ENCODE assay signal across 15 cellular contexts in the genomic region with DNA sequence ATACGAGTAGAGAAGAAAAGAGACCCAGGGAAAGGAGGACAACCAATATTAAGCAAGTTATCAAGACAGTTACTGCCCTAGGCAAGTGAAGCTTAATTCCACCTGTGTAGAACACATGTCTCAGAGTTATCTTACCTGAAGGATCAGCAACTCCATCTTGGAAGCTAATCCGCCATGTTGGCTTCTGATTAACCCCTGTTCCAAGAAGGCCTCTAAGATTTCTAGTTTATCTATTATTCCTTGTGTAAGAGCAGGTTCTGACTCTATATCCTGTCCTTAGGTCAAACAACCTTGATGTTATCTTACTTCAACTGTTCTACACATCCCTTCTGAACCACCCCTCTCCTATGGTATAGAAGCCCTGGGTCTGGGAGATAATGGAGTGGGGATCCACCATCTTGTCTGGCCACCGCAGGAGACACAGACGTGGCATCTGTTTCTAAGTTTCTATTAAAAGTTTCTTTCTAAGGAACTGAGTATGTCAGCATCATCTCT. TPM values are rescaled to one million over a fixed set of nuclear protein-coding genes. Genes with fewer than 3 reads are reported as not detected.
DNase-seq lines count a peak whose midpoint lies in the region; ATAC-seq and TF ChIP-seq lines count a peak whose summit lies in the region.
"Had no signal": no experiment of that assay in that cellular context is flagged by ENCODE, and none has a peak within 500 bp of the region (broad histone marks: within the 10 kb centered on the region; RNA-seq: fewer than 3 reads in every experiment).

No MANE protein-coding gene starts in this region.

- TF ChIP-seq CTCF in activated CD8-positive, alpha-beta T cell treated with anti-CD3 and anti-CD28 coated beads for 36 hours (IDR thresholded peaks at IDR 0.05) = no peak
- no peak for TF ChIP-seq CTCF in HCT116 (IDR thresholded peaks at IDR 0.05 in 2 of 3, conservative IDR thresholded peaks at IDR 0.05 in 1 of 3; ENCODE audit: borderline replicate concordance in 1 of 3, insufficient read depth in 1 of 3, low read depth in 2 of 3, low read length in 2 of 3)
- no peak for TF ChIP-seq CTCF in gastrocnemius medialis (IDR thresholded peaks at IDR 0.05 in 4 of 5, conservative IDR thresholded peaks at IDR 0.05 in 1 of 5)
- TF ChIP-seq CTCF in thyroid gland (IDR thresholded peaks at IDR 0.05) = no peak

- no peaks in the 10 kb centered on the region for H4K20me1 ChIP-seq in HCT116 (ENCODE audit: insufficient read depth)

- ATAC-seq in activated CD8-positive, alpha-beta T cell treated with anti-CD3 and anti-CD28 coated beads, Interleukin-2, amount 10 ng/mL, durations not matched to agents 7 days and 5 days = no peak
- ATAC-seq in activated CD8-positive, alpha-beta T cell treated with anti-CD3 and anti-CD28 coated beads for 36 hours = no peak
- ATAC-seq in HCT116 (no peak), gastrocnemius medialis (no peak), HG02763 (IDR thresholded peaks at IDR 0.05; ENCODE audit: unreplicated experiment) (no peak)

- CTCF ChIA-PET in activated CD8-positive, alpha-beta T cell treated with anti-CD3 and anti-CD28 coated beads, Interleukin-2, amount 10 ng/mL, durations not matched to agents 7 days and 5 days (lab: Charles Lee) = interaction anchor here (1.2 to 6.2 kb wide), 8 partner anchors 9 to 97 kb away, joined by 3 to 38 read pairs (median 8); a partner anchor contains a TSS
- CTCF ChIA-PET in activated CD8-positive, alpha-beta T cell treated with anti-CD3 and anti-CD28 coated beads for 36 hours (lab: Charles Lee) = interaction anchor here (0.7 to 7.3 kb wide), 6 partner anchors 11 to 94 kb away, joined by 3 to 108 read pairs (median 6); a partner anchor contains a TSS
- CTCF ChIA-PET in HCT116 (lab: Charles Lee) = interaction anchor here (1.4 kb wide), 1 partner anchor 91 kb away, joined by 3 read pairs; no protein-coding TSS in a partner anchor

- H3K4me2 ChIP-seq in HCT116 (ENCODE audit: low read length) = peak overlapping the region; percentile 77

- in situ Hi-C loops in gastrocnemius medialis (cut with MboI; ENCODE audit: low sequenced_read_pairs in 4 of 4) = loop anchor here in 2 of 4 donors (10.0 to 25.0 kb wide), 2 partner anchors 92 to 255 kb away; a partner anchor contains a TSS

- H3K27ac Mint-ChIP-seq in activated CD8-positive, alpha-beta T cell treated with anti-CD3 and anti-CD28 coated beads, Interleukin-2, amount 10 ng/mL, durations not matched to agents 7 days and 5 days = peak overlapping the region; percentile 94
- no peak overlapping the region for H3K27ac Mint-ChIP-seq in activated CD8-positive, alpha-beta T cell treated with anti-CD3 and anti-CD28 coated beads for 36 hours
- peak overlapping the region; percentile 96 for H3K27ac Mint-ChIP-seq in activated T-helper 2 cell treated with anti-CD3 and anti-CD28 coated beads, Interferon-gamma antibody, Interleukin-2, Interleukin-4, amounts not matched to agents 10 μg/mL and 5 μg/mL and 100 μg/mL, durations not matched to agents 14 hours and 24 hours and 36 hours

- no peaks in the 10 kb centered on the region for H3K36me3 ChIP-seq in HCT116 (ENCODE audit: control insufficient read depth in 1 of 2, insufficient read depth in 2 of 2, low read length in 2 of 2)
- no peaks in the 10 kb centered on the region for H3K36me3 ChIP-seq in gastrocnemius medialis
- no peaks in the 10 kb centered on the region for H3K36me3 ChIP-seq in thyroid gland
- H3K36me3 ChIP-seq: ovary, transverse colon had no signal

- H3K9me3 ChIP-seq in HCT116 (ENCODE audit: control insufficient read depth in 1 of 2, insufficient read depth in 1 of 2, low read depth in 1 of 2, low read length in 2 of 2) (no peaks in the 10 kb centered on the region), gastrocnemius medialis (no peaks in the 10 kb centered on the region), thyroid gland (no peaks in the 10 kb centered on the region)
- H3K9me3 ChIP-seq: Caco-2, ovary, transverse colon had no signal

- no peak overlapping the region for H2AFZ ChIP-seq in HCT116 (ENCODE audit: low read depth, low read length, poor library complexity, severe bottlenecking)

- peaks cover 2% of the 10 kb centered on the region for H3K27me3 Mint-ChIP-seq in activated CD8-positive, alpha-beta T cell treated with anti-CD3 and anti-CD28 coated beads, Interleukin-2, amount 10 ng/mL, durations not matched to agents 7 days and 5 days (ENCODE audit: low read depth)
- no peaks in the 10 kb centered on the region for H3K27me3 Mint-ChIP-seq in activated CD8-positive, alpha-beta T cell treated with anti-CD3 and anti-CD28 coated beads for 36 hours
- no peaks in the 10 kb centered on the region for H3K27me3 Mint-ChIP-seq in activated T-helper 2 cell treated with anti-CD3 and anti-CD28 coated beads, Interferon-gamma antibody, Interleukin-2, Interleukin-4, amounts not matched to agents 10 μg/mL and 5 μg/mL and 100 μg/mL, durations not matched to agents 14 hours and 24 hours and 36 hours (ENCODE audit: low read depth)

- peaks cover 46% of the 10 kb centered on the region for H3K4me1 Mint-ChIP-seq in activated CD8-positive, alpha-beta T cell treated with anti-CD3 and anti-CD28 coated beads, Interleukin-2, amount 10 ng/mL, durations not matched to agents 7 days and 5 days (ENCODE audit: low read depth)
- peaks cover 23% of the 10 kb centered on the region for H3K4me1 Mint-ChIP-seq in activated CD8-positive, alpha-beta T cell treated with anti-CD3 and anti-CD28 coated beads for 36 hours (ENCODE audit: low read depth)
- peaks cover 50% of the 10 kb centered on the region for H3K4me1 Mint-ChIP-seq in activated T-helper 2 cell treated with anti-CD3 and anti-CD28 coated beads, Interferon-gamma antibody, Interleukin-2, Interleukin-4, amounts not matched to agents 10 μg/mL and 5 μg/mL and 100 μg/mL, durations not matched to agents 14 hours and 24 hours and 36 hours (ENCODE audit: low read depth)

- no peaks in the 10 kb centered on the region for H3K79me2 ChIP-seq in HCT116 (ENCODE audit: insufficient read depth, low read length)

- intact Hi-C loops in activated CD8-positive, alpha-beta T cell treated with anti-CD3 and anti-CD28 coated beads for 36 hours (cut with micrococcal nuclease) = no loop called here
- intact Hi-C loops in HCT116 (cut with micrococcal nuclease) (no loop called here), gastrocnemius medialis (cut with DNase I; ENCODE audit: low total_unique reads) (loop anchor here (2.0 kb wide), 1 partner anchor 96 kb away; no protein-coding TSS in a partner anchor), thyroid gland (cut with DNase I) (no loop called here)
- intact Hi-C loops in activated T-helper 2 cell treated with anti-CD3 and anti-CD28 coated beads, Interferon-gamma antibody, Interleukin-2, Interleukin-4, amounts not matched to agents 10 μg/mL and 5 μg/mL and 100 μg/mL, durations not matched to agents 14 hours and 24 hours and 36 hours (cut with micrococcal nuclease) = loop anchor here (2.0 to 10.0 kb wide), 3 partner anchors 78 to 368 kb away; a partner anchor contains a TSS

- H3K4me1 ChIP-seq in HCT116 (ENCODE audit: control insufficient read depth in 1 of 2, insufficient read depth in 2 of 2, low read length in 2 of 2) = peaks cover 15 to 37% of the 10 kb centered on the region in 2 experiments; a peak in 3 of 4 replicates
- peaks cover 4 to 7% of the 10 kb centered on the region in 2 donors for H3K4me1 ChIP-seq in gastrocnemius medialis
- H3K4me1 ChIP-seq in thyroid gland = peaks cover 0 to 14% of the 10 kb centered on the region in 2 donors

- H3K4me3 Mint-ChIP-seq in activated CD8-positive, alpha-beta T cell treated with anti-CD3 and anti-CD28 coated beads, Interleukin-2, amount 10 ng/mL, durations not matched to agents 7 days and 5 days = no peak overlapping the region
- no peak overlapping the region for H3K4me3 Mint-ChIP-seq in activated CD8-positive, alpha-beta T cell treated with anti-CD3 and anti-CD28 coated beads for 36 hours
- peak overlapping the region; percentile 93 for H3K4me3 Mint-ChIP-seq in activated T-helper 2 cell treated with anti-CD3 and anti-CD28 coated beads, Interferon-gamma antibody, Interleukin-2, Interleukin-4, amounts not matched to agents 10 μg/mL and 5 μg/mL and 100 μg/mL, durations not matched to agents 14 hours and 24 hours and 36 hours (ENCODE audit: low read depth)

- H3K36me3 Mint-ChIP-seq in activated CD8-positive, alpha-beta T cell treated with anti-CD3 and anti-CD28 coated beads, Interleukin-2, amount 10 ng/mL, durations not matched to agents 7 days and 5 days (ENCODE audit: low read depth) = no peaks in the 10 kb centered on the region
- H3K36me3 Mint-ChIP-seq in activated CD8-positive, alpha-beta T cell treated with anti-CD3 and anti-CD28 coated beads for 36 hours (ENCODE audit: low read depth) = no peaks in the 10 kb centered on the region
- peaks cover 10% of the 10 kb centered on the region for H3K36me3 Mint-ChIP-seq in activated T-helper 2 cell treated with anti-CD3 and anti-CD28 coated beads, Interferon-gamma antibody, Interleukin-2, Interleukin-4, amounts not matched to agents 10 μg/mL and 5 μg/mL and 100 μg/mL, durations not matched to agents 14 hours and 24 hours and 36 hours (ENCODE audit: low read depth)

- no peak overlapping the region for H3K27ac ChIP-seq in HCT116 (ENCODE audit: low read depth, low read length)
- H3K27ac ChIP-seq in gastrocnemius medialis = peak overlapping the region in 3 of 4 donors; percentile 62 to 78 (median 71)
- H3K27ac ChIP-seq in thyroid gland = no peak overlapping the region

- TF ChIP-seq RAD21 in HCT116 (IDR thresholded peaks at IDR 0.05; ENCODE audit: low read depth) = no peak

- no TSS peak for BruUV-seq in HCT116 (replicated peaks; lab: Mats Ljungman, UMichigan)

- H3K9me3 Mint-ChIP-seq in activated CD8-positive, alpha-beta T cell treated with anti-CD3 and anti-CD28 coated beads, Interleukin-2, amount 10 ng/mL, durations not matched to agents 7 days and 5 days (ENCODE audit: insufficient read depth) = no peaks in the 10 kb centered on the region
- H3K9me3 Mint-ChIP-seq in activated CD8-positive, alpha-beta T cell treated with anti-CD3 and anti-CD28 coated beads for 36 hours = no peaks in the 10 kb centered on the region
- H3K9me3 Mint-ChIP-seq in activated T-helper 2 cell treated with anti-CD3 and anti-CD28 coated beads, Interferon-gamma antibody, Interleukin-2, Interleukin-4, amounts not matched to agents 10 μg/mL and 5 μg/mL and 100 μg/mL, durations not matched to agents 14 hours and 24 hours and 36 hours = peaks cover 9% of the 10 kb centered on the region

- H3K4me3 ChIP-seq in HCT116 (replicated peaks in 1 of 2; ENCODE audit: low read depth in 1 of 2, low read length in 2 of 2) = peak overlapping the region in 1 of 2 experiments; percentile 57; a peak in 2 of 4 replicates
- H3K4me3 ChIP-seq in gastrocnemius medialis = no peak overlapping the region
- no peak overlapping the region for H3K4me3 ChIP-seq in thyroid gland (replicated peaks in 1 of 3)

- H3K27me3 ChIP-seq in HCT116 (ENCODE audit: insufficient read depth, low read length) = no peaks in the 10 kb centered on the region
- H3K27me3 ChIP-seq in gastrocnemius medialis = no peaks in the 10 kb centered on the region
- no peaks in the 10 kb centered on the region for H3K27me3 ChIP-seq in thyroid gland
- H3K27me3 ChIP-seq: ovary, transverse colon had no signal

- POLR2A ChIA-PET in activated CD8-positive, alpha-beta T cell treated with anti-CD3 and anti-CD28 coated beads, Interleukin-2, amount 10 ng/mL, durations not matched to agents 7 days and 5 days (lab: Charles Lee) = no interaction called here
- POLR2A ChIA-PET in activated CD8-positive, alpha-beta T cell treated with anti-CD3 and anti-CD28 coated beads for 36 hours (lab: Charles Lee) = interaction anchor here (0.6 to 1.6 kb wide), 4 partner anchors 8 to 221 kb away, joined by 3 to 6 read pairs (median 4); no protein-coding TSS in a partner anchor
- POLR2A ChIA-PET in HCT116 (lab: Charles Lee) = interaction anchor here (1.0 kb wide), 1 partner anchor 10 kb away, joined by 5 read pairs; no protein-coding TSS in a partner anchor

- no peak for TF ChIP-seq POLR2A in HCT116 (IDR thresholded peaks at IDR 0.05; ENCODE audit: borderline replicate concordance, extremely low read depth, insufficient read depth, insufficient read length)
- TF ChIP-seq POLR2A in gastrocnemius medialis (IDR thresholded peaks at IDR 0.05) = no peak
- TF ChIP-seq POLR2A in thyroid gland (IDR thresholded peaks at IDR 0.05) = no peak

- 88 to 92% methylated on average over 4 of the region's 4 CpGs for WGBS in thyroid gland, 2 donors

- RAD21 ChIA-PET in HCT116 (lab: Charles Lee; ENCODE audit: low non-redundant PET in 1 of 2, low total read pairs in 2 of 2, uncharacterized antibody in 2 of 2, unreplicated experiment in 2 of 2) = no interaction called here

- H3K9me2 ChIP-seq in HCT116 (ENCODE audit: insufficient read depth) = no peaks in the 10 kb centered on the region

- no peak for DNase-seq in activated CD8-positive, alpha-beta T cell treated with anti-CD3 and anti-CD28 coated beads, Interleukin-2, amount 10 ng/mL, durations not matched to agents 7 days and 5 days
- DNase-seq in activated CD8-positive, alpha-beta T cell treated with anti-CD3 and anti-CD28 coated beads for 36 hours = no peak
- DNase-seq in HCT116 (ENCODE audit: low read depth, low spot score) (no peak), gastrocnemius medialis (no peak), thyroid gland (no peak), NCI-H1436 treated with DMSO at 0.1 percent for 48 hours (lab: John Stamatoyannopoulos, UW) (no peak)
- no peak for DNase-seq in activated T-helper 2 cell treated with anti-CD3 and anti-CD28 coated beads, Interferon-gamma antibody, Interleukin-2, Interleukin-4, amounts not matched to agents 10 μg/mL and 5 μg/mL and 100 μg/mL, durations not matched to agents 14 hours and 24 hours and 36 hours (ENCODE audit: low spot score)
- DNase-seq: amygdala; Caco-2; left cardiac atrium; NCI-H1092; stimulated activated CD4-positive, alpha-beta T cell treated with anti-CD3 and anti-CD28 coated beads, Interleukin-4, amount 100 ng/mL, for 4 hours; transverse colon had no signal

- no peak overlapping the region for H3K9ac ChIP-seq in HCT116 (ENCODE audit: low read length)

RNA-seq across cellular contexts. Expression of a gene that starts 27.7 kb away (rescaled TPM):
- 10 to 100 TPM; 59.7 to 62.5 TPM for total RNA-seq in activated CD8-positive, alpha-beta T cell treated with anti-CD3 and anti-CD28 coated beads, Interleukin-2, amount 10 ng/mL, durations not matched to agents 7 days and 5 days
- 10 to 100 TPM; 65.1 to 66.6 TPM for total RNA-seq in activated CD8-positive, alpha-beta T cell treated with anti-CD3 and anti-CD28 coated beads for 36 hours
- 47.5 TPM for total RNA-seq in HCT116 (2021; ENCODE audit: unreplicated experiment)
- 28.6 and 33.0 TPM in 2 replicates for polyA plus RNA-seq in HCT116 (2012)
- 93.2 and 94.6 TPM in 2 replicates for total RNA-seq in activated T-helper 2 cell treated with anti-CD3 and anti-CD28 coated beads, Interferon-gamma antibody, Interleukin-2, Interleukin-4, amounts not matched to agents 10 μg/mL and 5 μg/mL and 100 μg/mL, durations not matched to agents 14 hours and 24 hours and 36 hours
- total RNA-seq in gastrocnemius medialis = 10 to 100 TPM; 21.8 to 46.8 (median 44.4) TPM
- 10 to 100 TPM; 20.5 to 28.8 (median 24.9) TPM for total RNA-seq in thyroid gland

Comparison
In these comparisons a context has a peak if more than half of its experiments do, and no peak if none do; other contexts are left out.
1. H3K27ac ChIP-seq: peak in gastrocnemius medialis (3 of 4); none in HCT116 (single experiment) and thyroid gland (0 of 3).
2. intact Hi-C loops: an anchor here in activated T-helper 2 cell treated with anti-CD3 and anti-CD28 coated beads, Interferon-gamma antibody, Interleukin-2, Interleukin-4, amounts not matched to agents 10 μg/mL and 5 μg/mL and 100 μg/mL, durations not matched to agents 14 hours and 24 hours and 36 hours (2.0 to 10.0 kb wide) and gastrocnemius medialis (2.0 kb wide); none called in activated CD8-positive, alpha-beta T cell treated with anti-CD3 and anti-CD28 coated beads for 36 hours, HCT116 and thyroid gland.